Comparison of ENCODE assay signal across 9 cellular contexts in genomic region chr1:163361123-163361934, GRCh38. TPM values are rescaled to one million over a fixed set of nuclear protein-coding genes. Genes with fewer than 3 reads are reported as not detected.
DNase-seq lines count a peak whose midpoint lies in the region; ATAC-seq, FAIRE-seq and TF ChIP-seq lines count a peak whose summit lies in the region.
"Had no signal": no experiment of that assay in that cellular context is flagged by ENCODE, and none has a peak within 500 bp of the region (broad histone marks: within the 10 kb centered on the region; RNA-seq: fewer than 3 reads in every experiment).

No MANE protein-coding gene starts in this region.

- no peaks in the 10 kb centered on the region for H3K4me1 ChIP-seq in liver (ENCODE audit: control insufficient read depth in 4 of 4, insufficient read depth in 4 of 4, low read length in 3 of 4)
- no peaks in the 10 kb centered on the region for H3K4me1 ChIP-seq in suprapubic skin

- TF ChIP-seq POLR2A in suprapubic skin (IDR thresholded peaks at IDR 0.05) (no peak), GM12891 (IDR thresholded peaks at IDR 0.05; ENCODE audit: low read depth, low read length) (no peak)

- no peak overlapping the region for H3K4me3 ChIP-seq in liver (ENCODE audit: low read depth in 1 of 3, low read length in 3 of 3)
- H3K4me3 ChIP-seq in suprapubic skin: no peak overlapping the region
- H3K4me3 ChIP-seq: thoracic aorta had no signal

- no peaks in the 10 kb centered on the region for H3K36me3 ChIP-seq in liver (ENCODE audit: control insufficient read depth in 4 of 4, insufficient read depth in 3 of 4, low read depth in 1 of 4, low read length in 3 of 4)
- H3K36me3 ChIP-seq in suprapubic skin: no peaks in the 10 kb centered on the region
- H3K36me3 ChIP-seq: thoracic aorta had no signal

- ATAC-seq in GM21528 (IDR thresholded peaks at IDR 0.05; ENCODE audit: low FRiP score, unreplicated experiment): peak; percentile 66
- ATAC-seq in activated CD8-positive, alpha-beta T cell treated with anti-CD3 and anti-CD28 coated beads for 36 hours: no peak

- peaks cover under 1% of the 10 kb centered on the region for H3K36me3 Mint-ChIP-seq in activated CD8-positive, alpha-beta T cell treated with anti-CD3 and anti-CD28 coated beads for 36 hours (ENCODE audit: low read depth)

- intact Hi-C loops in activated CD8-positive, alpha-beta T cell treated with anti-CD3 and anti-CD28 coated beads for 36 hours (cut with micrococcal nuclease): no loop called here

- no peak overlapping the region for H3K4me3 Mint-ChIP-seq in activated CD8-positive, alpha-beta T cell treated with anti-CD3 and anti-CD28 coated beads for 36 hours

- peak; percentile 35 for TF ChIP-seq CTCF in activated CD8-positive, alpha-beta T cell treated with anti-CD3 and anti-CD28 coated beads for 36 hours (IDR thresholded peaks at IDR 0.05)
- TF ChIP-seq CTCF in liver (IDR thresholded peaks at IDR 0.05; ENCODE audit: low read depth, low read length, missing input control) (peak; percentile 23), suprapubic skin (IDR thresholded peaks at IDR 0.05) (no peak)

- H3K4me1 Mint-ChIP-seq in activated CD8-positive, alpha-beta T cell treated with anti-CD3 and anti-CD28 coated beads for 36 hours (ENCODE audit: low read depth): peaks cover 5% of the 10 kb centered on the region

- DNase-seq in DMS114 treated with DMSO at 0.1 percent for 48 hours (lab: John Stamatoyannopoulos, UW; ENCODE audit: unreplicated experiment) (peak; percentile 35), NCI-H146 (lab: John Stamatoyannopoulos, UW) (peak; percentile 69), suprapubic skin (ENCODE audit: low spot score in 2 of 2) (no peak), GM12891 (ENCODE audit: insufficient read length, low spot score) (no peak)
- peak; percentile 4 for DNase-seq in activated CD8-positive, alpha-beta T cell treated with anti-CD3 and anti-CD28 coated beads for 36 hours
- no peak for DNase-seq in activated CD4-positive, alpha-beta T cell treated with anti-CD3 and anti-CD28 coated beads, Interleukin-2, amount 50 U/mL, for 48 hours

- H3K9me3 Mint-ChIP-seq in activated CD8-positive, alpha-beta T cell treated with anti-CD3 and anti-CD28 coated beads for 36 hours: no peaks in the 10 kb centered on the region

- H3K27me3 ChIP-seq in liver (ENCODE audit: control insufficient read depth in 4 of 4, insufficient read depth in 4 of 4, low read length in 3 of 4) (no peaks in the 10 kb centered on the region), suprapubic skin (no peaks in the 10 kb centered on the region)

- no peak for TF ChIP-seq EP300 in suprapubic skin (IDR thresholded peaks at IDR 0.05)

- CTCF ChIA-PET in activated CD8-positive, alpha-beta T cell treated with anti-CD3 and anti-CD28 coated beads for 36 hours (lab: Charles Lee): interaction anchor here (1.5 kb wide), 1 partner anchor 13 kb away, joined by 4 read pairs; no protein-coding TSS in a partner anchor

- no peak overlapping the region for H3K27ac Mint-ChIP-seq in activated CD8-positive, alpha-beta T cell treated with anti-CD3 and anti-CD28 coated beads for 36 hours

- POLR2A ChIA-PET in activated CD8-positive, alpha-beta T cell treated with anti-CD3 and anti-CD28 coated beads for 36 hours (lab: Charles Lee): no interaction called here

- TF ChIP-seq RAD21 in liver (IDR thresholded peaks at IDR 0.05): peak; percentile 64 to 66

- H3K9me3 ChIP-seq in liver (ENCODE audit: control insufficient read depth in 4 of 4, low read length in 3 of 4): no peaks in the 10 kb centered on the region
- no peaks in the 10 kb centered on the region for H3K9me3 ChIP-seq in suprapubic skin
- H3K9me3 ChIP-seq: thoracic aorta had no signal

- 41% methylated on average over 5 of the region's 5 CpGs for WGBS in liver
- 41% methylated on average over 5 of the region's 5 CpGs for WGBS in suprapubic skin

- no peak overlapping the region for H3K9ac ChIP-seq in liver (ENCODE audit: low read depth in 1 of 2, low read length in 2 of 2)

- peaks cover 13% of the 10 kb centered on the region for H3K27me3 Mint-ChIP-seq in activated CD8-positive, alpha-beta T cell treated with anti-CD3 and anti-CD28 coated beads for 36 hours

- H3K27ac ChIP-seq in liver (ENCODE audit: low read depth in 1 of 2, low read length in 2 of 2) (no peak overlapping the region), suprapubic skin (no peak overlapping the region)
- H3K27ac ChIP-seq: thoracic aorta had no signal

- no peak for FAIRE-seq in GM12891 (lab: Jason Lieb, UNC)

TF ChIP-seq in liver, 16 proteins besides CTCF, POLR2A, EP300 and RAD21 (continues in another document):
- TF ChIP-seq FOXA2 (IDR thresholded peaks at IDR 0.05) (no peak), REST (IDR thresholded peaks at IDR 0.05) (no peak), SP1 (IDR thresholded peaks at IDR 0.05) (no peak), JUND (IDR thresholded peaks at IDR 0.05) (no peak), RXRA (IDR thresholded peaks at IDR 0.05) (no peak), TAF1 (conservative IDR thresholded peaks at IDR 0.05) (no peak), HNF4A (conservative IDR thresholded peaks at IDR 0.05) (no peak), EGR1 (IDR thresholded peaks at IDR 0.05; ENCODE audit: low read depth in 2 of 2) (no peak), MAX (IDR thresholded peaks at IDR 0.05) (no peak), HNF4G (IDR thresholded peaks at IDR 0.05) (no peak)

TF ChIP-seq in GM12891, 5 proteins besides CTCF, POLR2A, EP300 and RAD21:
- TF ChIP-seq PAX5 (IDR thresholded peaks at IDR 0.05; ENCODE audit: insufficient read depth, low read length, severe bottlenecking) (no peak), TAF1 (IDR thresholded peaks at IDR 0.05; ENCODE audit: low read depth, low read length) (no peak), SPI1 (IDR thresholded peaks at IDR 0.05; ENCODE audit: low read depth, low read length) (no peak), POLR2AphosphoS5 (IDR thresholded peaks at IDR 0.05; ENCODE audit: low read depth, low read length) (no peak), POU2F2 (IDR thresholded peaks at IDR 0.05; ENCODE audit: low read depth, low read length) (no peak)

RNA-seq across cellular contexts. Expression of gene NUF2, which starts 39.6 kb away (rescaled TPM):
- total RNA-seq in activated CD8-positive, alpha-beta T cell treated with anti-CD3 and anti-CD28 coated beads for 36 hours: 10 to 100 TPM; 49.9 to 54.6 TPM
- total RNA-seq in liver (10 to 100 TPM in 1 of 2 donors, not detected in 1; 31.6 TPM), suprapubic skin (1 to 10 TPM; 2.2 to 6.1 (median 3.2) TPM)
- polyA plus RNA-seq in liver: 1 to 10 TPM in 1 of 2 donors, under 1 TPM in 1; 0.80 to 1.0 TPM
- 21.8 TPM for polyA plus RNA-seq in GM12891 (2012; ENCODE audit: low read depth, missing spikeins)

Comparison
In these comparisons a context has a peak if more than half of its experiments do, and no peak if none do; other contexts are left out.
1. DNase-seq: peak in DMS114 treated with DMSO at 0.1 percent for 48 hours (single experiment), NCI-H146 (single experiment) and activated CD8-positive, alpha-beta T cell treated with anti-CD3 and anti-CD28 coated beads for 36 hours (single experiment); none in suprapubic skin (0 of 2), activated CD4-positive, alpha-beta T cell treated with anti-CD3 and anti-CD28 coated beads, Interleukin-2, amount 50 U/mL, for 48 hours (0 of 2) and GM12891 (single experiment).
2. CTCF ChIP-seq: peak in activated CD8-positive, alpha-beta T cell treated with anti-CD3 and anti-CD28 coated beads for 36 hours (single experiment) and liver (single experiment); none in suprapubic skin (0 of 2).